1 cellular context compared by ENCODE assay signal in the genomic region with DNA sequence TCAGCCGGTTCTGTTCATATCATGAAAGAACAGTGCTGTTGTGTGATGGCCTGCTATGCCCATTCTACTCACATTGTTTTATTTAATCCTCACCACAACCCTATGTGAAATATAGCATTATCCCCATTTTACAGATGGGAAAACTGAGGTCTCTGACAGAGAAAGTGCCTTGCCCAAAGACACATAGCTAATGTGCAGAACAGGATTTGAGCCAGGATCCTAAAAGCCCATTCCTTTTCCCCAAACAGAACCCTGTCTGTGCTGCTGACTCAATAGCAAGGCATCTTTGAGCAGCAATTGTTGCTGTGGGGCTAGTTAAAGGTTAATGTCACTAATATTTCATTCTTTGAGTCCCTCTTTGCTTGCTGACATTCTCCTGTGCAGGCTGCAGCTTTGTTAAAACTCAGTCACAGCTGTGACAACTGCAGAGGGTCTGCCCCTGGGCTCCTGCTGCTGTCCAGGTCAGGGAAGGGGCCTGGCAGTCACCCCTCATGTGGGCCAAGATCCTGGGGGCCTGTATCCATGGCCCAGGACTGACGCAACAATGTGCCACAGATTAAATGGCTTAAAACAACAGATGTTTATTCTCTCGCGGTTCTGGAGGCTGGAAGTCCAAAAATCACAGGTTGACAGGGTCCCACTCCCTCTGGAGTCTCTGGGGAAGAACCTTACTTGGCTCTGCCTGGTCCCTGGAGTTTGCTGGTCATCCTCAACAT.
TF ChIP-seq lines count a peak whose summit lies in the region.

No MANE protein-coding gene starts in this region.

TF ChIP-seq in HepG2, 621 proteins besides CTCF, POLR2A, EP300 and RAD21:
- TF ChIP-seq AHR (CRISPR knock-in tag; IDR thresholded peaks at IDR 0.05) (no peak), ZNF629 (CRISPR knock-in tag; conservative IDR thresholded peaks at IDR 0.05) (peak; percentile 60)
